In the genomic region with DNA sequence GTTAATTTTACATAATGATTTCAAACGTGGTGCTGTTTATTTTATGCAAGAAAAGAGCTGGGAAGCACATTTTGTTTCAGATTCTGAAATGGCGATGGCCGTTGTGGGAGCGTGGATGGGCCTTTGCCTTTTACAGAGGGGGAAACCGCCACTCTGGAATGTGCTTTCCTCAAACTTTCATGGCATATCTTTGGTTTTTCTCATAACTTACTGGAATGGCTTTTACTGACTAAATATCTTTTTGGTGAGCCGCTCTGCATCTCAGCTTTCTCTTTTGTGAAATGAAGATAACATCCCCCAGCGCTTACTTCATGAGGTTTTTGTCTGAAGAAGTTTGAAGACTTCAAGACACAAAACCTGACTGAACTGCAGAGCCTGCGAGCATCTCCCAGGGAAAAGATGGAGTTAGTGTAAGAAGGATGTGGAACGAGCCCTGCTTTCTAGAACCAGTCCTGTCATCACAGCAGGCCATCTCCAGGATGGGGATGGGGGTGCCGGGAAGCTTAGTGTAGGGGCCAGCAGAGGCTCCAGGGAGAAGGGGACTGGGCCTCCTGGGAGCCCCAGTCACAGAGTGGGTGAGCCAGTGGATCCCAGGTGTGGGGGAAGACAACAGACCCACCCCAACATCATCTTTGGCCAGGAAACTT, we compare ENCODE assay signal across 26 cellular contexts.
A peak's percentile ranks its signal among the peaks of the same experiment; 100 is the strongest.
DNase-seq lines count a peak whose midpoint lies in the region; ATAC-seq, FAIRE-seq and TF ChIP-seq lines count a peak whose summit lies in the region.
"Had no signal": no experiment of that assay in that cellular context is flagged by ENCODE, and none has a peak within 500 bp of the region (broad histone marks: within the 10 kb centered on the region; RNA-seq: fewer than 3 reads in every experiment).

No MANE protein-coding gene starts in this region.

- intact Hi-C loops in MCF 10A (cut with micrococcal nuclease): no loop called here
- intact Hi-C loops in breast epithelium (cut with DNase I; ENCODE audit: low total_unique reads): no loop called here

- in situ Hi-C loops in astrocyte of the spinal cord (cut with HindIII; ENCODE audit: low sequenced_read_pairs): loop anchor here (10.0 kb wide), 1 partner anchor 241 kb away; no protein-coding TSS in a partner anchor

- peaks cover 22% of the 10 kb centered on the region for H3K4me1 Mint-ChIP-seq in MCF 10A (ENCODE audit: insufficient read depth, unreplicated experiment)

- ATAC-seq in HG03354 (IDR thresholded peaks at IDR 0.05; ENCODE audit: poor library complexity, severe bottlenecking, unreplicated experiment): no peak
- no peak for ATAC-seq in HG02870 (IDR thresholded peaks at IDR 0.05; ENCODE audit: unreplicated experiment)
- ATAC-seq: sciatic nerve had no signal

- no peak overlapping the region for H3K4me3 Mint-ChIP-seq in MCF 10A (ENCODE audit: unreplicated experiment)
- H3K4me3 Mint-ChIP-seq: activated naive CD8-positive, alpha-beta T cell treated with anti-CD3 and anti-CD28 coated beads for 36 hours; activated T-helper 1 cell treated with anti-CD3 and anti-CD28 coated beads, Interleukin-12 subunit alpha, Interleukin-12 subunit beta, Interleukin-2, Interleukin-4 antibody, amounts not matched to agents 30 ng/mL and 10 ng/mL and 1 ng/mL, durations not matched to agents 14 hours and 24 hours and 36 hours; B cell had no signal

- no TSS peak for BruUV-seq in MCF 10A (replicated peaks; lab: Mats Ljungman, UMichigan)

- no peak overlapping the region for H3K4me3 ChIP-seq in breast epithelium
- H3K4me3 ChIP-seq in astrocyte of the spinal cord (ENCODE audit: low read depth, low read length): no peak overlapping the region
- H3K4me3 ChIP-seq: ovary, tibial nerve had no signal

- POLR2A ChIA-PET in MCF 10A (lab: Yijun Ruan, JAX): interaction anchor here (0.8 to 6.7 kb wide), 4 partner anchors 93 to 257 kb away, joined by 3 to 40 read pairs (median 3); no protein-coding TSS in a partner anchor

- no peaks in the 10 kb centered on the region for H3K9me3 Mint-ChIP-seq in MCF 10A (ENCODE audit: unreplicated experiment)
- H3K9me3 Mint-ChIP-seq: activated T-helper 1 cell treated with anti-CD3 and anti-CD28 coated beads, Interleukin-12 subunit alpha, Interleukin-12 subunit beta, Interleukin-2, Interleukin-4 antibody, amounts not matched to agents 30 ng/mL and 10 ng/mL and 1 ng/mL, durations not matched to agents 14 hours and 24 hours and 36 hours had no signal

- H3K36me3 Mint-ChIP-seq in MCF 10A (ENCODE audit: insufficient read depth, unreplicated experiment): no peaks in the 10 kb centered on the region

- H3K4me1 ChIP-seq in breast epithelium: peaks cover 7 to 9% of the 10 kb centered on the region in 2 donors

- H3K27ac ChIP-seq in breast epithelium: no peak overlapping the region
- H3K27ac ChIP-seq: 22Rv1, ovary, tibial nerve had no signal

- H3K27me3 ChIP-seq in breast epithelium: no peaks in the 10 kb centered on the region
- H3K27me3 ChIP-seq: ovary, tibial nerve had no signal

- TF ChIP-seq POLR2A in breast epithelium (IDR thresholded peaks at IDR 0.05): no peak

- H3K27me3 Mint-ChIP-seq in MCF 10A (ENCODE audit: insufficient read depth, unreplicated experiment): no peaks in the 10 kb centered on the region
- H3K27me3 Mint-ChIP-seq: activated naive CD8-positive, alpha-beta T cell treated with anti-CD3 and anti-CD28 coated beads for 36 hours; B cell had no signal

- no peak for TF ChIP-seq CTCF in MCF 10A (IDR thresholded peaks at IDR 0.05; ENCODE audit: unreplicated experiment)
- TF ChIP-seq CTCF in breast epithelium (IDR thresholded peaks at IDR 0.05): no peak
- no peak for TF ChIP-seq CTCF in astrocyte of the spinal cord (IDR thresholded peaks at IDR 0.05; ENCODE audit: low read depth, low read length)

- CTCF ChIA-PET in MCF 10A (lab: Yijun Ruan, JAX): interaction anchor here (6.4 to 6.9 kb wide), 2 partner anchors 238 to 244 kb away, joined by 61 to 93 read pairs; no protein-coding TSS in a partner anchor

- no peak for FAIRE-seq in frontal cortex (lab: Jason Lieb, UNC)
- FAIRE-seq: D721Med, H54 had no signal

- no peaks in the 10 kb centered on the region for H3K9me3 ChIP-seq in breast epithelium
- H3K9me3 ChIP-seq: ovary, tibial nerve had no signal

- no peaks in the 10 kb centered on the region for H3K36me3 ChIP-seq in breast epithelium
- H3K36me3 ChIP-seq: ovary, tibial nerve had no signal

- DNase-seq in MCF 10A (ENCODE audit: unreplicated experiment): no peak
- DNase-seq in breast epithelium (ENCODE audit: low spot score in 2 of 2): no peak
- DNase-seq in astrocyte of the spinal cord (ENCODE audit: low read depth, low spot score): peak; percentile 51
- DNase-seq in iris pigment epithelial cell (ENCODE audit: low read depth): peak; percentile 58
- DNase-seq in C1 segment of cervical spinal cord (lab: John Stamatoyannopoulos, UW): no peak
- no peak for DNase-seq in frontal cortex (ENCODE audit: low spot score in 2 of 2)
- DNase-seq: activated CD4-positive, alpha-beta T cell treated with anti-CD3 and anti-CD28 coated beads for 1 hour; activated naive CD8-positive, alpha-beta T cell treated with anti-CD3 and anti-CD28 coated beads for 36 hours; erythroblast; head of caudate nucleus; KG1; NCI-H1048; NCI-H2029; NCI-H345; ovary; RPMI8226; stimulated activated naive CD4-positive, alpha-beta T cell had no signal

- H3K27ac Mint-ChIP-seq in MCF 10A (ENCODE audit: low read depth, unreplicated experiment): peak overlapping the region; percentile 71
- H3K27ac Mint-ChIP-seq: activated naive CD8-positive, alpha-beta T cell treated with anti-CD3 and anti-CD28 coated beads for 36 hours; activated T-helper 1 cell treated with anti-CD3 and anti-CD28 coated beads, Interleukin-12 subunit alpha, Interleukin-12 subunit beta, Interleukin-2, Interleukin-4 antibody, amounts not matched to agents 30 ng/mL and 10 ng/mL and 1 ng/mL, durations not matched to agents 14 hours and 24 hours and 36 hours; B cell had no signal

Comparison
In these comparisons a context has a peak if more than half of its experiments do, and no peak if none do; other contexts are left out.
1. DNase-seq: peak in astrocyte of the spinal cord (single experiment) and iris pigment epithelial cell (single experiment); none in MCF 10A (single experiment), breast epithelium (0 of 2), C1 segment of cervical spinal cord (0 of 14) and frontal cortex (0 of 2).